ENCODE assay signal across 10 cellular contexts in the genomic region with DNA sequence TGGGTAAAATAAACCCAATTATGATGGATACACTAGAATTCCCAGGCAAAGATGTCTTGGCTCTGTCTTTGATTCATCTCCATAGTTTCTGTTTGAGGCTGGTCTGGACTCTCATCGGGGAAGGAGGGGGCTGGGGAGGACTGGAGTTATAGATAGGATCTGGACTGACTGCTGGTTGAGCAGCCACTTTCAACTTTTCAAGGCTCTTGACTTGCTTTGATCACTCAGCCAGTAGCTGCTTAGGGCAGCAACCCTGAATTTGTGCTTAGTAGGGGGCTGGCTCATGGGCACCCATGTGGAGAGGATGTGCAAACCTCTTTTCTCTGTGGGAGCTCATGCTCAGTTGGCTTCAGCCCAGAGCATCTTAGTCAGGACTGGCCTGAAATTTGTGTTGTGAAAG.
DNase-seq lines count a peak whose midpoint lies in the region; ATAC-seq and TF ChIP-seq lines count a peak whose summit lies in the region.
"Had no signal": no experiment of that assay in that cellular context is flagged by ENCODE, and none has a peak within 500 bp of the region (broad histone marks: within the 10 kb centered on the region; RNA-seq: fewer than 3 reads in every experiment).

No MANE protein-coding gene starts in this region.

- H3K27me3 ChIP-seq in neuronal stem cell (ENCODE audit: control insufficient read depth in 3 of 3, insufficient read depth in 3 of 3, low read depth in 1 of 3, low read length in 3 of 3), result no peaks in the 10 kb centered on the region
- no peaks in the 10 kb centered on the region for H3K27me3 ChIP-seq in stomach

- no peak overlapping the region for H3K4ac ChIP-seq in neuronal stem cell (ENCODE audit: low read length)

- no peak overlapping the region for H2BK15ac ChIP-seq in neuronal stem cell (ENCODE audit: low read length)

- no peak overlapping the region for H2AFZ ChIP-seq in neuronal stem cell (ENCODE audit: low read length)

- H3K36me3 ChIP-seq in neuronal stem cell (replicated peaks in 1 of 2; ENCODE audit: control insufficient read depth in 2 of 2, insufficient read depth in 2 of 2, low read length in 2 of 2) (no peaks in the 10 kb centered on the region), stomach (no peaks in the 10 kb centered on the region)

- no peak for TF ChIP-seq CTCF in stomach (IDR thresholded peaks at IDR 0.05)

- H3K18ac ChIP-seq in neuronal stem cell (ENCODE audit: low read length), result no peak overlapping the region

- H4K8ac ChIP-seq in neuronal stem cell (ENCODE audit: low read depth, low read length), result no peak overlapping the region

- TF ChIP-seq EP300 in stomach (IDR thresholded peaks at IDR 0.05), result no peak

- H3K27ac ChIP-seq in neuronal stem cell (replicated peaks; ENCODE audit: low read length) (no peak overlapping the region), stomach (no peak overlapping the region)

- H3K9ac ChIP-seq in neuronal stem cell (ENCODE audit: low read depth, low read length, poor library complexity), result no peak overlapping the region

- H2BK5ac ChIP-seq in neuronal stem cell (ENCODE audit: low read length), result no peak overlapping the region

- peak overlapping the region; percentile 52 for H3K23ac ChIP-seq in neuronal stem cell (ENCODE audit: low read depth, low read length, poor library complexity)

- H3K14ac ChIP-seq in neuronal stem cell (ENCODE audit: low read length), result no peak overlapping the region

- no peak overlapping the region for H2BK120ac ChIP-seq in neuronal stem cell (ENCODE audit: low read depth, low read length)

- no peak overlapping the region for H4K91ac ChIP-seq in neuronal stem cell (ENCODE audit: low read depth, low read length, poor library complexity)

- H3K4me2 ChIP-seq in neuronal stem cell (ENCODE audit: insufficient read depth, low read length, poor library complexity, severe bottlenecking), result no peak overlapping the region

- no CpG with 5 or more reads among the region's 1 CpG for WGBS in neuronal stem cell (ENCODE audit: extremely low coverage in 2 of 2, insufficient read length in 2 of 2, insufficient replicate concordance in 1 of 2), 2 donors
- WGBS in stomach, 5 donors, result 71 to 96% (median 91%) methylated on average over 1 of the region's 1 CpG

- peaks cover 2 to 3% of the 10 kb centered on the region in 2 donors for H3K9me3 ChIP-seq in neuronal stem cell (replicated peaks in 1 of 2; ENCODE audit: control insufficient read depth in 2 of 2, insufficient read depth in 1 of 2, low read depth in 1 of 2, low read length in 2 of 2)
- peaks cover 0 to 5% (median 0%) of the 10 kb centered on the region in 4 donors for H3K9me3 ChIP-seq in stomach

- ATAC-seq in GM18907 (IDR thresholded peaks at IDR 0.05; ENCODE audit: unreplicated experiment) (peak; percentile 69), HG02588 (IDR thresholded peaks at IDR 0.05; ENCODE audit: unreplicated experiment) (peak; percentile 51), HG03565 (IDR thresholded peaks at IDR 0.05; ENCODE audit: unreplicated experiment) (peak; percentile 63)
- ATAC-seq: left ventricle myocardium superior had no signal

- intact Hi-C loops in stomach (cut with DNase I; ENCODE audit: low total_unique reads), result no loop called here

- TF ChIP-seq POLR2A in stomach (IDR thresholded peaks at IDR 0.05), result no peak

- H2AK5ac ChIP-seq in neuronal stem cell (ENCODE audit: low read depth, low read length), result no peak overlapping the region

- no peaks in the 10 kb centered on the region for H3K79me1 ChIP-seq in neuronal stem cell (ENCODE audit: low read depth, low read length)

- no peak overlapping the region for H3K4me3 ChIP-seq in neuronal stem cell (ENCODE audit: low read length in 2 of 2)
- no peak overlapping the region for H3K4me3 ChIP-seq in stomach

- DNase-seq in neuronal stem cell (ENCODE audit: low spot score) (no peak), RKO (ENCODE audit: low spot score) (no peak), nucleus accumbens (lab: John Stamatoyannopoulos, UW) (no peak), stomach (no peak)
- DNase-seq in activated CD8-positive, alpha-beta memory T cell treated with anti-CD3 and anti-CD28 coated beads for 24 hours, result no peak
- DNase-seq: left ventricle myocardium superior, NCI-H2029 treated with DMSO at 0.1 percent for 48 hours had no signal

- H2BK12ac ChIP-seq in neuronal stem cell (ENCODE audit: low read length), result no peak overlapping the region

- peaks cover 0 to 1% of the 10 kb centered on the region in 2 donors for H3K4me1 ChIP-seq in neuronal stem cell (ENCODE audit: control insufficient read depth in 2 of 2, insufficient read depth in 1 of 2, low read depth in 1 of 2, low read length in 2 of 2)
- no peaks in the 10 kb centered on the region for H3K4me1 ChIP-seq in stomach
